Comparison of ENCODE assay signal across 8 cellular contexts in the genomic region with DNA sequence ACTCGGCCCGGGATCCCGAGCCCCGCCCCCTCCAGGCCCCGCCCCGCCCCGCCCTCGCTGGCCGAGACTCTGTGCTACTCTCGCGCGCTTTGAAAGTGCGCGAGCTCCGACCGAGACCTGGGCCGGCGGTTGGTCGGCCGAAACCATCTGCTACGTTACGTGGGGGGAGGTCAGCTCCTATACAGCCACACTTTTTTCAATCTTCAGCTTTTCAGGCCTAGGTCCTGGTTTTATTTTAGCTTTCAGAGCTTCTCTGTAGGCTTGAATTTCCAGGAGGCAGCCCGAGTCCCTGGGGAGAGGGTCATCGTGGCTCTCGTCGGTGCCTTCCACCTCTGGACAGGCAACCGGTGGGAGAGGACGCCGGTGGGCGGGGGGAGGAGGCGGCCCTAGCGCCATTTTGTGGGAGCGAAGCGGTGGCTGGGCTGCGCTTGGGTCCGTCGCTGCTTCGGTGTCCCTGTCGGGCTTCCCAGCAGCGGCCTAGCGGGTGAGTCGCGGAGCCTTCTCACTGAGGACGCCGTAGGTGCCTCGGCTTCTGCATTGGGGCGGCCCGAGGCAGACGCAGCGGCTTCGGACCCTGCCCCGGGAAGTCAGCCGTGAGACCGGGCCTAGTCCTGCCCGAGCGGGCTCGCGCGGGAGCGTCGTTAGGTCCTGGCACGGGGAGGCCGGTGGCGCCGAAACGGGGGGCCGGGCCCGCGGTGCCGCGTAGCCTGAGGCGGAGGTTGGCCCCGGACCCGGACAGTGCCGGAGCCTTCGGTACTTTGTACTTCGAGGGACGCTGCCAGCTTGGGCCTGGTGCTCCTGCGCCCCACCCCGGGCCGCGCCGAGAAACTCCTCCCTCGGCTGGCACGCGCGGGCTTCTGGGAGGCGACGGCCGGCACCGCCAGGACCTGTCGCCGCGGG. TPM values are rescaled to one million over a fixed set of nuclear protein-coding genes. Genes with fewer than 3 reads are reported as not detected.
DNase-seq lines count a peak whose midpoint lies in the region; ATAC-seq and TF ChIP-seq lines count a peak whose summit lies in the region.

A gene (plus strand): TSS at position 395 of the 900 bp plus-strand sequence. CDS start 1,074 bp downstream, outside the sequence.

- TF ChIP-seq CTCF in LNCaP clone FGC (IDR thresholded peaks at IDR 0.05; ENCODE audit: control insufficient read depth, extremely low read depth, insufficient read depth) = no peak

- H3K4me3 Mint-ChIP-seq in activated T-helper 2 cell treated with anti-CD3 and anti-CD28 coated beads, Interferon-gamma antibody, Interleukin-2, Interleukin-4, amounts not matched to agents 10 μg/mL and 5 μg/mL and 100 μg/mL, durations not matched to agents 14 hours and 24 hours and 36 hours (ENCODE audit: low read depth) = peak within 1 kb of the TSS; percentile 94
- peak within 1 kb of the TSS; percentile 84 for H3K4me3 Mint-ChIP-seq in natural killer cell treated with Interleukin-12 subunit alpha and Interleukin-12 subunit beta and Interleukin-15 and Interleukin-18, amount 100 ng/mL, for 72 hours

- H3K27ac Mint-ChIP-seq in activated T-helper 2 cell treated with anti-CD3 and anti-CD28 coated beads, Interferon-gamma antibody, Interleukin-2, Interleukin-4, amounts not matched to agents 10 μg/mL and 5 μg/mL and 100 μg/mL, durations not matched to agents 14 hours and 24 hours and 36 hours = peak within 1 kb of the TSS; percentile 98
- H3K27ac Mint-ChIP-seq in natural killer cell treated with Interleukin-12 subunit alpha and Interleukin-12 subunit beta and Interleukin-15 and Interleukin-18, amount 100 ng/mL, for 72 hours = peak within 1 kb of the TSS; percentile 95 to 98

- peaks cover 38% of the 10 kb centered on the region for H3K36me3 Mint-ChIP-seq in activated T-helper 2 cell treated with anti-CD3 and anti-CD28 coated beads, Interferon-gamma antibody, Interleukin-2, Interleukin-4, amounts not matched to agents 10 μg/mL and 5 μg/mL and 100 μg/mL, durations not matched to agents 14 hours and 24 hours and 36 hours (ENCODE audit: low read depth)
- peaks cover 23% of the 10 kb centered on the region for H3K36me3 Mint-ChIP-seq in natural killer cell treated with Interleukin-12 subunit alpha and Interleukin-12 subunit beta and Interleukin-15 and Interleukin-18, amount 100 ng/mL, for 72 hours

- no peaks in the 10 kb centered on the region for H3K27me3 Mint-ChIP-seq in activated T-helper 2 cell treated with anti-CD3 and anti-CD28 coated beads, Interferon-gamma antibody, Interleukin-2, Interleukin-4, amounts not matched to agents 10 μg/mL and 5 μg/mL and 100 μg/mL, durations not matched to agents 14 hours and 24 hours and 36 hours (ENCODE audit: low read depth)
- H3K27me3 Mint-ChIP-seq in natural killer cell treated with Interleukin-12 subunit alpha and Interleukin-12 subunit beta and Interleukin-15 and Interleukin-18, amount 100 ng/mL, for 72 hours = no peaks in the 10 kb centered on the region

- peak; percentile 94 to 95 for ATAC-seq in natural killer cell treated with Interleukin-12 subunit alpha and Interleukin-12 subunit beta and Interleukin-15 and Interleukin-18, amount 100 ng/mL, for 72 hours

- H3K4me3 ChIP-seq in LNCaP clone FGC (ENCODE audit: low read depth, low read length) = peak within 1 kb of the TSS; percentile 67

- intact Hi-C loops in activated T-helper 2 cell treated with anti-CD3 and anti-CD28 coated beads, Interferon-gamma antibody, Interleukin-2, Interleukin-4, amounts not matched to agents 10 μg/mL and 5 μg/mL and 100 μg/mL, durations not matched to agents 14 hours and 24 hours and 36 hours (cut with micrococcal nuclease) = loop anchor here (2.0 to 10.0 kb wide), 3 partner anchors 52 to 515 kb away; a partner anchor contains a TSS

- H3K4me1 Mint-ChIP-seq in activated T-helper 2 cell treated with anti-CD3 and anti-CD28 coated beads, Interferon-gamma antibody, Interleukin-2, Interleukin-4, amounts not matched to agents 10 μg/mL and 5 μg/mL and 100 μg/mL, durations not matched to agents 14 hours and 24 hours and 36 hours (ENCODE audit: low read depth) = peaks cover 19% of the 10 kb centered on the region
- peaks cover 20 to 21% of the 10 kb centered on the region in 2 donors for H3K4me1 Mint-ChIP-seq in natural killer cell treated with Interleukin-12 subunit alpha and Interleukin-12 subunit beta and Interleukin-15 and Interleukin-18, amount 100 ng/mL, for 72 hours (ENCODE audit: low read depth in 2 of 2)

- peak; percentile 88 for DNase-seq in EL
- DNase-seq in H4 (ENCODE audit: low spot score) = peak; percentile 78
- DNase-seq in LNCaP clone FGC (ENCODE audit: low read depth) = peak; percentile 70
- peak; percentile 96 for DNase-seq in RPMI8226
- peak; percentile 89 for DNase-seq in activated T-helper 2 cell treated with anti-CD3 and anti-CD28 coated beads, Interferon-gamma antibody, Interleukin-2, Interleukin-4, amounts not matched to agents 10 μg/mL and 5 μg/mL and 100 μg/mL, durations not matched to agents 14 hours and 24 hours and 36 hours (ENCODE audit: low spot score)
- peak; percentile 87 for DNase-seq in fibroblast of peridontal ligament (ENCODE audit: extremely low read depth)
- DNase-seq in natural killer cell treated with Interleukin-12 subunit alpha and Interleukin-12 subunit beta and Interleukin-15 and Interleukin-18, amount 100 ng/mL, for 72 hours (ENCODE audit: low spot score) = peak; percentile 93
- peak; percentile 91 for DNase-seq in stimulated activated naive CD4-positive, alpha-beta T cell treated with Interleukin-2 at 50 U/mL for 16 hours (lab: John Stamatoyannopoulos, UW)

- no peaks in the 10 kb centered on the region for H3K9me3 Mint-ChIP-seq in activated T-helper 2 cell treated with anti-CD3 and anti-CD28 coated beads, Interferon-gamma antibody, Interleukin-2, Interleukin-4, amounts not matched to agents 10 μg/mL and 5 μg/mL and 100 μg/mL, durations not matched to agents 14 hours and 24 hours and 36 hours
- no peaks in the 10 kb centered on the region for H3K9me3 Mint-ChIP-seq in natural killer cell treated with Interleukin-12 subunit alpha and Interleukin-12 subunit beta and Interleukin-15 and Interleukin-18, amount 100 ng/mL, for 72 hours

RNA-seq across cellular contexts. Expression of the gene that starts here (rescaled TPM):
- 47.7 and 67.2 TPM in 2 replicates for total RNA-seq in H4 (2014; rRNA removed; shearing (Covaris generic))
- 190 and 202 TPM in 2 replicates for total RNA-seq in activated T-helper 2 cell treated with anti-CD3 and anti-CD28 coated beads, Interferon-gamma antibody, Interleukin-2, Interleukin-4, amounts not matched to agents 10 μg/mL and 5 μg/mL and 100 μg/mL, durations not matched to agents 14 hours and 24 hours and 36 hours
- total RNA-seq in natural killer cell treated with Interleukin-12 subunit alpha and Interleukin-12 subunit beta and Interleukin-15 and Interleukin-18, amount 100 ng/mL, for 72 hours = 100 to 1,000 TPM; 147 to 226 TPM

Comparison
In these comparisons a context has a peak if more than half of its experiments do, and no peak if none do; other contexts are left out.
1. Peak in every context shown above with its lines: DNase-seq, ATAC-seq and H3K4me3 ChIP-seq.